In genomic region chr1:98981917-98982513, GRCh38 we compare ENCODE assay signal across 17 cellular contexts. TPM values are rescaled to one million over a fixed set of nuclear protein-coding genes. Genes with fewer than 3 reads are reported as not detected.
DNase-seq lines count a peak whose midpoint lies in the region; ATAC-seq, FAIRE-seq and TF ChIP-seq lines count a peak whose summit lies in the region.
"Had no signal": no experiment of that assay in that cellular context is flagged by ENCODE, and none has a peak within 500 bp of the region (broad histone marks: within the 10 kb centered on the region; RNA-seq: fewer than 3 reads in every experiment).

No MANE protein-coding gene starts in this region.

- no peaks in the 10 kb centered on the region for H3K9me3 Mint-ChIP-seq in astrocyte (ENCODE audit: unreplicated experiment)
- peaks cover 0 to 6% (median 4%) of the 10 kb centered on the region in 8 donors for H3K9me3 Mint-ChIP-seq in CD4-positive, alpha-beta memory T cell
- H3K9me3 Mint-ChIP-seq: activated naive CD4-positive, alpha-beta T cell treated with anti-CD3 and anti-CD28 coated beads, Interleukin-2, amount 50 U/mL, for 24 hours had no signal

- no peak overlapping the region for H3K4me2 ChIP-seq in astrocyte (ENCODE audit: low read length)

- no peaks in the 10 kb centered on the region for H3K27me3 Mint-ChIP-seq in astrocyte (ENCODE audit: low read depth, unreplicated experiment)
- no peaks in the 10 kb centered on the region for H3K27me3 Mint-ChIP-seq in CD4-positive, alpha-beta memory T cell
- H3K27me3 Mint-ChIP-seq: activated naive CD4-positive, alpha-beta T cell treated with anti-CD3 and anti-CD28 coated beads, Interleukin-2, amount 50 U/mL, for 24 hours had no signal

- POLR2A ChIA-PET in CD4-positive, alpha-beta memory T cell (lab: Charles Lee; ENCODE audit: partially characterized antibody), result interaction anchor here (1.2 kb wide), 1 partner anchor 110 kb away, joined by 3 read pairs; no protein-coding TSS in a partner anchor

- H2AFZ ChIP-seq in astrocyte (ENCODE audit: low read depth, low read length), result no peak overlapping the region

- H3K4me1 Mint-ChIP-seq in astrocyte (ENCODE audit: low read depth, unreplicated experiment), result no peaks in the 10 kb centered on the region
- H3K4me1 Mint-ChIP-seq in CD4-positive, alpha-beta memory T cell, result peaks cover 0 to 1% (median 0%) of the 10 kb centered on the region in 4 donors
- H3K4me1 Mint-ChIP-seq: nephron progenitor cell had no signal

- TF ChIP-seq CTCF in astrocyte (IDR thresholded peaks at IDR 0.05; ENCODE audit: insufficient read depth, low read depth, low read length), result no peak

- H3K27ac Mint-ChIP-seq in astrocyte (ENCODE audit: unreplicated experiment), result no peak overlapping the region
- H3K27ac Mint-ChIP-seq in CD4-positive, alpha-beta memory T cell, result no peak overlapping the region
- H3K27ac Mint-ChIP-seq: activated naive CD4-positive, alpha-beta T cell treated with anti-CD3 and anti-CD28 coated beads, Interleukin-2, amount 50 U/mL, for 24 hours; nephron progenitor cell had no signal

- no peaks in the 10 kb centered on the region for H3K79me2 ChIP-seq in astrocyte (ENCODE audit: insufficient read depth, low read length)

- H4K20me1 ChIP-seq in astrocyte (ENCODE audit: insufficient read depth, low read length), result no peaks in the 10 kb centered on the region

- no peak overlapping the region for H3K4me3 ChIP-seq in astrocyte (ENCODE audit: insufficient read depth, low read depth, low read length)
- H3K4me3 ChIP-seq in CD4-positive, alpha-beta memory T cell (ENCODE audit: low read length in 2 of 2), result no peak overlapping the region

- DNase-seq in COLO829 (ENCODE audit: low spot score) (peak; percentile 29), HT1080 (ENCODE audit: low read depth) (peak; percentile 57), astrocyte (ENCODE audit: low read depth) (peak; percentile 30), foreskin melanocyte (peak; percentile 40), posterior cingulate gyrus (no peak), NCI-H1105 treated with DMSO at 0.1 percent for 48 hours (lab: John Stamatoyannopoulos, UW) (no peak)
- no peak for DNase-seq in CD4-positive, alpha-beta memory T cell
- DNase-seq: C1 segment of cervical spinal cord, MV-4-11, NCI-H774, nephron progenitor cell, RPMI8226, T-helper 2 cell had no signal

- H3K36me3 ChIP-seq in astrocyte (ENCODE audit: insufficient read depth, low read length), result no peaks in the 10 kb centered on the region
- no peaks in the 10 kb centered on the region for H3K36me3 ChIP-seq in CD4-positive, alpha-beta memory T cell (ENCODE audit: insufficient read depth, low read length)

- CTCF ChIA-PET in CD4-positive, alpha-beta memory T cell (lab: Charles Lee; ENCODE audit: partially characterized antibody), result no interaction called here

- no peak overlapping the region for H3K9ac ChIP-seq in astrocyte (ENCODE audit: low read length)

- no peak for ATAC-seq in HG02588 (IDR thresholded peaks at IDR 0.05; ENCODE audit: unreplicated experiment)

- H3K27me3 ChIP-seq in astrocyte (ENCODE audit: insufficient read depth, low read length), result no peaks in the 10 kb centered on the region
- H3K27me3 ChIP-seq in CD4-positive, alpha-beta memory T cell (ENCODE audit: insufficient read depth, low read length), result no peaks in the 10 kb centered on the region

- no peaks in the 10 kb centered on the region for H3K4me1 ChIP-seq in astrocyte (ENCODE audit: insufficient read depth, low read length)
- H3K4me1 ChIP-seq in CD4-positive, alpha-beta memory T cell (ENCODE audit: insufficient read depth, low read length), result no peaks in the 10 kb centered on the region

- H3K9me3 ChIP-seq in astrocyte (ENCODE audit: insufficient read depth, low read depth, low read length), result no peaks in the 10 kb centered on the region
- no peaks in the 10 kb centered on the region for H3K9me3 ChIP-seq in CD4-positive, alpha-beta memory T cell (ENCODE audit: control insufficient read depth in 1 of 2, low read length in 2 of 2)

- H3K36me3 Mint-ChIP-seq in astrocyte (ENCODE audit: low read depth, unreplicated experiment), result no peaks in the 10 kb centered on the region
- no peaks in the 10 kb centered on the region for H3K36me3 Mint-ChIP-seq in CD4-positive, alpha-beta memory T cell

- intact Hi-C loops in posterior cingulate gyrus (cut with DNase I), result no loop called here
- intact Hi-C loops in CD4-positive, alpha-beta memory T cell (cut with micrococcal nuclease), result no loop called here

- peak; percentile 26 for FAIRE-seq in astrocyte (lab: Jason Lieb, UNC)

- no peak overlapping the region for H3K27ac ChIP-seq in astrocyte (ENCODE audit: low read depth, low read length)
- no peak overlapping the region for H3K27ac ChIP-seq in CD4-positive, alpha-beta memory T cell (ENCODE audit: low read depth, low read length)

- H3K4me3 Mint-ChIP-seq in astrocyte (ENCODE audit: unreplicated experiment), result no peak overlapping the region
- no peak overlapping the region for H3K4me3 Mint-ChIP-seq in CD4-positive, alpha-beta memory T cell
- H3K4me3 Mint-ChIP-seq: activated naive CD4-positive, alpha-beta T cell treated with anti-CD3 and anti-CD28 coated beads, Interleukin-2, amount 50 U/mL, for 24 hours; nephron progenitor cell had no signal

RNA-seq across cellular contexts. Expression of gene PLPPR5, which starts 22.6 kb away (rescaled TPM):
- 0.07 and 0.18 TPM in 2 replicates for total RNA-seq in HT1080 (2014; rRNA removed; shearing (Covaris generic))
- polyA plus RNA-seq in HT1080 (2015; cell fraction: cytosol; rRNA removed), result 0.42 and 0.53 TPM in 2 replicates
- polyA plus RNA-seq in HT1080 (2015; cell fraction: nucleus; rRNA removed), result 0.17 and 0.69 TPM in 2 replicates
- 0.09 and 0.12 TPM in 2 replicates for total RNA-seq in astrocyte
- not detected for total RNA-seq in CD4-positive, alpha-beta memory T cell
- polyA plus RNA-seq in CD4-positive, alpha-beta memory T cell, result not detected
- total RNA-seq: cardiac septum, mesenteric fat pad had no signal

Comparison
In these comparisons a context has a peak if more than half of its experiments do, and no peak if none do; other contexts are left out.
1. DNase-seq: peak in COLO829 (single experiment), HT1080 (single experiment), astrocyte (single experiment) and foreskin melanocyte (single experiment); none in posterior cingulate gyrus (0 of 10), CD4-positive, alpha-beta memory T cell (0 of 5) and NCI-H1105 treated with DMSO at 0.1 percent for 48 hours (single experiment).